2 cellular contexts compared by ENCODE assay signal in the genomic region with DNA sequence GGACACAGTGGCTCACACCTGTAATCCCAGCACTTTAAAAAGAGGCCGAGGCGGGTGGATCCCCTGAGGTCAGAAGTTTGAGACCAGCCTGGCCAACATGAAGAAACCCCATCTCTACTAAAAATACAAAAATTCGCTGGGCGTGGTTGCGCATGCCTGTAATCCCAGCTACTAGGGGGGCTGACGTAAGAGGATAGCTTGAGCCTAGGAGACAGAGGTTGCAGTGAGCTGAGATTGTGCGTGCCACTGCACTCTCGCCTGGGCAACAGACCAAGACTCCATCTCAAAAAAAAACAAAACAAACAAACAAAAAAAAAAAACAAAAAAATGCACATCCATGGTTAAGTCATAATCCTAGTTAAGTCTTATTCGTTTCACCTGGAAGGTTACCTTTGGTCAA. TPM values are rescaled to one million over a fixed set of nuclear protein-coding genes. Genes with fewer than 3 reads are reported as not detected.
"Had no signal": no experiment of that assay in that cellular context is flagged by ENCODE, and none has a peak within 500 bp of the region (broad histone marks: within the 10 kb centered on the region; RNA-seq: fewer than 3 reads in every experiment).

No MANE protein-coding gene starts in this region.

RNA-seq across cellular contexts. Expression of a gene that starts 26.8 kb away (rescaled TPM):
- total RNA-seq: epithelial cell of proximal tubule, foreskin keratinocyte had no signal
- polyA plus RNA-seq: foreskin keratinocyte had no signal

RNA-seq across cellular contexts. Expression of a gene that starts 31.5 kb away (rescaled TPM):
- total RNA-seq: foreskin keratinocyte had no signal
- polyA plus RNA-seq: foreskin keratinocyte had no signal
